Comparison of ENCODE assay signal across 16 cellular contexts in the genomic region with DNA sequence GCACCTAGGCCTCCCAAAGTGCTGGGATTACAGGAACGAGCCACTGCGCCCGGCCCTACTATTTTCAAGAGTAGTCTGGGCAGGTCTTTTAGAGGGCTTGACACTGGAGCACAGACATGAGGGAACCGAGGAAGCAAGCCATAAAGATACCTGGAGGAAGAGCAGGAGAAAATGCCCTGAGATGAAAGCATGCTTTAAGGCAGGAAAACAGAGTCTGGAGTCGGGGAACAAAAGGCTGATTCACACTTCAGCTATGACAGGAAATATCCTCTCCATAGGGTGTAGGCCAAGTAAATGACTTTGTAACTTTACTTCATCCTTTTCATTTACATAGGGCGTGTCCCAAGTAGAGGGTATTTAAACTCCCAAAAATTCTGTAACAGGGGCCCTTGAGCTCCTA. TPM values are rescaled to one million over a fixed set of nuclear protein-coding genes. Genes with fewer than 3 reads are reported as not detected.
DNase-seq lines count a peak whose midpoint lies in the region; TF ChIP-seq lines count a peak whose summit lies in the region.
"Had no signal": no experiment of that assay in that cellular context is flagged by ENCODE, and none has a peak within 500 bp of the region (broad histone marks: within the 10 kb centered on the region; RNA-seq: fewer than 3 reads in every experiment).

No MANE protein-coding gene starts in this region.

- 77 to 83% (median 80%) methylated on average over 6 of the region's 6 CpGs for WGBS in adrenal gland, 4 donors

- H3K27ac ChIP-seq in caudate nucleus (ENCODE audit: low read depth, low read length) (no peak overlapping the region), adrenal gland (no peak overlapping the region)
- H3K27ac ChIP-seq: SK-N-MC had no signal

- no peaks in the 10 kb centered on the region for H3K36me3 ChIP-seq in adrenal gland (replicated peaks in 1 of 2)
- H3K36me3 ChIP-seq: BE2C had no signal

- DNase-seq in EL (peak; percentile 71), NCI-H226 (peak; percentile 72), choroid plexus epithelial cell (ENCODE audit: low read depth) (peak; percentile 65), kidney tubule cell (ENCODE audit: low spot score) (peak; percentile 76), caudate nucleus (lab: John Stamatoyannopoulos, UW) (no peak), adrenal gland (no peak)
- no peak for DNase-seq in activated CD4-positive, alpha-beta T cell treated with anti-CD3 and anti-CD28 coated beads for 4 hours
- DNase-seq in activated naive CD4-positive, alpha-beta T cell treated with Interleukin-2 at 50 U/mL for 16 hours: no peak
- DNase-seq: activated CD4-positive, CD25-positive, alpha-beta regulatory T cell; activated T-cell treated with anti-CD3 and anti-CD28 coated beads, Interleukin-2, amount 50 U/mL, for 1 hour; BE2C; mucosa of descending colon; NCI-H1694 treated with DMSO at 0.1 percent for 48 hours; NCI-H748 treated with DMSO at 0.1 percent for 48 hours; stimulated activated naive CD8-positive, alpha-beta T cell treated with anti-CD3 and anti-CD28 coated beads, Interleukin-15, amount 100 ng/mL, for 72 hours had no signal

- no peaks in the 10 kb centered on the region for H3K9me3 ChIP-seq in adrenal gland (replicated peaks in 1 of 3)
- H3K9me3 ChIP-seq: BE2C, mucosa of descending colon had no signal

- no peaks in the 10 kb centered on the region for H3K27me3 ChIP-seq in adrenal gland
- H3K27me3 ChIP-seq: BE2C had no signal

- H3K4me1 ChIP-seq in adrenal gland (replicated peaks in 1 of 2): peaks cover under 1 to 7% of the 10 kb centered on the region in 2 donors
- H3K4me1 ChIP-seq: BE2C had no signal

- intact Hi-C loops in adrenal gland (cut with DNase I): no loop called here

- no peak for TF ChIP-seq POLR2A in adrenal gland (IDR thresholded peaks at IDR 0.05)

- H3K4me3 ChIP-seq in choroid plexus epithelial cell (ENCODE audit: low read depth, low read length) (no peak overlapping the region), adrenal gland (no peak overlapping the region)
- H3K4me3 ChIP-seq: mucosa of descending colon, SK-N-MC had no signal

- no peak for TF ChIP-seq CTCF in choroid plexus epithelial cell (conservative IDR thresholded peaks at IDR 0.05; ENCODE audit: low read depth, low read length)
- TF ChIP-seq CTCF in adrenal gland (IDR thresholded peaks at IDR 0.05): no peak

RNA-seq across cellular contexts. Expression of a gene that starts 4.3 kb away (rescaled TPM):
- total RNA-seq in adrenal gland: 100 to 1,000 TPM; 105 to 213 (median 158) TPM
- polyA plus RNA-seq in adrenal gland: 100 to 1,000 TPM in 1 of 3 donors, 10 to 100 TPM in 2; 51.5 to 137 (median 54.5) TPM

RNA-seq across cellular contexts. Expression of a gene that starts 50.5 kb away (rescaled TPM):
- total RNA-seq in adrenal gland: 10 to 100 TPM in 7 of 8 donors, 1 to 10 TPM in 1; 8.7 to 17.8 (median 13.4) TPM
- 1 to 10 TPM; 4.2 to 8.5 (median 5.9) TPM for polyA plus RNA-seq in adrenal gland

RNA-seq across cellular contexts. Expression of a gene that starts 56.2 kb away (rescaled TPM):
- total RNA-seq in adrenal gland: 100 to 1,000 TPM in 6 of 8 donors, 10 to 100 TPM in 2; 56.1 to 225 (median 149) TPM
- polyA plus RNA-seq in adrenal gland: 100 to 1,000 TPM in 1 of 3 donors, 10 to 100 TPM in 2; 43.9 to 114 (median 98.0) TPM

Comparison
In these comparisons a context has a peak if more than half of its experiments do, and no peak if none do; other contexts are left out.
1. DNase-seq: peak in EL (single experiment), NCI-H226 (single experiment), choroid plexus epithelial cell (single experiment) and kidney tubule cell (single experiment); none in activated CD4-positive, alpha-beta T cell treated with anti-CD3 and anti-CD28 coated beads for 4 hours (0 of 2), caudate nucleus (0 of 61), adrenal gland (0 of 7) and activated naive CD4-positive, alpha-beta T cell treated with Interleukin-2 at 50 U/mL for 16 hours (single experiment).